ENCODE assay signal across 8 cellular contexts in the genomic region with DNA sequence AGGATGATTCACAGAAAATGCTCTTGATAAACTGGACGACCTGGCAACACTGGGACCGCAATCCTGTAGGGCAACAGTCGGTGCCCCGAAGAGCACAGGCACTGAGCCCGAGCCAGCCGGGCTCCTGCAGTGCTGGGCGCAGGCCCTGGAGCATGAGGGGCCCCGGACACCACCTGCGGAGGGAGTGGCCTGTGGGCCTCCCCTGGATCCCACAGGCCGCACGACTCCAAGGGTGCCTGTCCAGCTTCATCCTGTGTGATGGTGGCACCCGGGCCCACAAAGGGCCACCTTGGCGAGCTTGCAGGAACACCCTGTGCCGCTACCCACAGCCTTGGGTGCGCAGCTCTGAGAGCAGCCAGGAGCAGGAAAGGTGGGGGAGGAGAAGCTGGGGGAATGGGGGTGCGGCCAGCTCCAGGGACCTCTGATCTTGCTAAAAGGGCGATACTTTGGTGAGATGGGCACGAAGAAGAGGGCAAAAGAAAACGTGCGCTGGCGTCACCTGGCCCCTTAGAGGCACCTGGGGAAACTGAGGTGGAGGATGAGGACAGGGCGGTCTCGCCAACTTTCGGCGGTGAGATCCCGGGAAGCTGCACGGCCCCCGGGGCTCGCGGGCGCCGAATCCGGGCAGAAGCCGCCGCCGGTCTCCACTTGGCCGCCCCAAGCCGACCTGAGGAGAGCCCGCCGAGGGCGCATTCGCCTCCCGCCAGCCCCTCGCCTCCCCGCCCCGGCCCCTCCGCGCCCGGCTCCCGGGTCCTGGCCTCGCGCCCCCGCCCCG. TPM values are rescaled to one million over a fixed set of nuclear protein-coding genes. Genes with fewer than 3 reads are reported as not detected.
DNase-seq lines count a peak whose midpoint lies in the region; ATAC-seq and TF ChIP-seq lines count a peak whose summit lies in the region.

No MANE protein-coding gene starts in this region.

- H3K9me3 Mint-ChIP-seq in stimulated activated naive CD8-positive, alpha-beta T cell treated with anti-CD3 and anti-CD28 coated beads, Interleukin-15, Interleukin-2, amounts not matched to agents 100 ng/mL and 50 ng/mL, for 24 hours, result no peaks in the 10 kb centered on the region

- intact Hi-C loops in lower leg skin (cut with DNase I; ENCODE audit: low total_unique reads), result loop anchor here (10.0 kb wide), 1 partner anchor 102 kb away; the partner anchor contains the start of gene MGAT4B

- no peaks in the 10 kb centered on the region for H3K27me3 Mint-ChIP-seq in stimulated activated naive CD8-positive, alpha-beta T cell treated with anti-CD3 and anti-CD28 coated beads, Interleukin-15, Interleukin-2, amounts not matched to agents 100 ng/mL and 50 ng/mL, for 24 hours

- no peak for TF ChIP-seq POLR2A in lower leg skin (IDR thresholded peaks at IDR 0.05)

- H3K4me1 Mint-ChIP-seq in stimulated activated naive CD8-positive, alpha-beta T cell treated with anti-CD3 and anti-CD28 coated beads, Interleukin-15, Interleukin-2, amounts not matched to agents 100 ng/mL and 50 ng/mL, for 24 hours (ENCODE audit: low read depth), result peaks cover 26% of the 10 kb centered on the region

- peak overlapping the region; percentile 89 for H3K4me3 Mint-ChIP-seq in stimulated activated naive CD8-positive, alpha-beta T cell treated with anti-CD3 and anti-CD28 coated beads, Interleukin-15, Interleukin-2, amounts not matched to agents 100 ng/mL and 50 ng/mL, for 24 hours

- peaks cover 23% of the 10 kb centered on the region for H3K36me3 Mint-ChIP-seq in stimulated activated naive CD8-positive, alpha-beta T cell treated with anti-CD3 and anti-CD28 coated beads, Interleukin-15, Interleukin-2, amounts not matched to agents 100 ng/mL and 50 ng/mL, for 24 hours (ENCODE audit: low read depth)

- DNase-seq in GM12864 (ENCODE audit: low read depth), result no peak
- DNase-seq in SW480 (ENCODE audit: low spot score), result peak; percentile 52
- DNase-seq in choroid plexus epithelial cell (ENCODE audit: low read depth), result peak; percentile 15
- no peak for DNase-seq in lower leg skin (ENCODE audit: low spot score in 2 of 2)
- no peak for DNase-seq in H4 (ENCODE audit: low spot score)

- TF ChIP-seq CTCF in GM12864 (IDR thresholded peaks at IDR 0.05; ENCODE audit: low read depth, low read length, missing control alignments), result no peak
- no peak for TF ChIP-seq CTCF in choroid plexus epithelial cell (conservative IDR thresholded peaks at IDR 0.05; ENCODE audit: low read depth, low read length)
- TF ChIP-seq CTCF in lower leg skin (IDR thresholded peaks at IDR 0.05), result no peak

- 5 to 11% methylated on average over 28 to 35 of the region's 54 CpGs for WGBS in lower leg skin, 2 donors

- H3K4me3 ChIP-seq in GM12864 (ENCODE audit: low read depth, low read length), result peak overlapping the region; percentile 90
- H3K4me3 ChIP-seq in choroid plexus epithelial cell (ENCODE audit: low read depth, low read length), result peak overlapping the region; percentile 73
- peak overlapping the region; percentile 51 for H3K4me3 ChIP-seq in lower leg skin (ENCODE audit: low read depth, poor library complexity, severe bottlenecking)

- peak overlapping the region; percentile 76 for H3K27ac Mint-ChIP-seq in stimulated activated naive CD8-positive, alpha-beta T cell treated with anti-CD3 and anti-CD28 coated beads, Interleukin-15, Interleukin-2, amounts not matched to agents 100 ng/mL and 50 ng/mL, for 24 hours

- peak; percentile 30 for ATAC-seq in HG02943 (IDR thresholded peaks at IDR 0.05; ENCODE audit: low read depth, unreplicated experiment)
- ATAC-seq in GM19452 (IDR thresholded peaks at IDR 0.05; ENCODE audit: unreplicated experiment), result no peak

RNA-seq across cellular contexts. Expression of gene TBC1D9B, which starts 0.7 kb away (rescaled TPM):
- total RNA-seq in lower leg skin, result 100 to 1,000 TPM in 2 of 4 donors, 10 to 100 TPM in 2; 71.4 to 125 (median 100) TPM
- total RNA-seq in H4 (2014; rRNA removed; shearing (Covaris generic)), result 32.1 and 37.5 TPM in 2 replicates

RNA-seq across cellular contexts. Expression of gene MRNIP, which starts 48.4 kb away (rescaled TPM):
- total RNA-seq in lower leg skin, result 10 to 100 TPM; 13.7 to 44.9 (median 26.5) TPM
- total RNA-seq in H4 (2014; rRNA removed; shearing (Covaris generic)), result 3.8 and 16.8 TPM in 2 replicates

Comparison
In these comparisons a context has a peak if more than half of its experiments do, and no peak if none do; other contexts are left out.
1. DNase-seq: peak in SW480 (single experiment) and choroid plexus epithelial cell (single experiment); none in GM12864 (single experiment), lower leg skin (0 of 2) and H4 (single experiment).
2. Peak in every context shown above with its lines, with median percentiles within 50 percentile points of each other: H3K4me3 ChIP-seq.